8 cellular contexts compared by ENCODE assay signal in genomic region chr6:43228951-43229802, GRCh38.
DNase-seq lines count a peak whose midpoint lies in the region; ATAC-seq lines count a peak whose summit lies in the region.

Gene DNPH1 (minus strand): TSS chr6:43229481. CDS start chr6:43229456, 25 bp downstream.

- peak; percentile 75 for ATAC-seq in HG02852 (IDR thresholded peaks at IDR 0.05; ENCODE audit: unreplicated experiment)

- DNase-seq in NCI-H82 (lab: John Stamatoyannopoulos, UW) (peak; percentile 78), NCI-H82 treated with DMSO at 0.1 percent for 48 hours (lab: John Stamatoyannopoulos, UW; ENCODE audit: unreplicated experiment) (no peak), NCI-H2171 treated with DMSO at 0.1 percent for 48 hours (lab: John Stamatoyannopoulos, UW) (peak; percentile 51), dedifferentiated amniotic fluid mesenchymal stem cell (ENCODE audit: extremely low spot score) (peak; percentile 27), left kidney (ENCODE audit: low read depth, low spot score) (peak; percentile 92)
- peak; percentile 78 to 79 for DNase-seq in activated CD4-positive, alpha-beta T cell treated with anti-CD3 and anti-CD28 coated beads for 4 hours
- DNase-seq in stimulated activated CD4-positive, alpha-beta T cell treated with anti-CD3 and anti-CD28 coated beads, Interleukin-2, amount 100 ng/mL, for 24 hours = peak; percentile 83 to 86
